In the genomic region with DNA sequence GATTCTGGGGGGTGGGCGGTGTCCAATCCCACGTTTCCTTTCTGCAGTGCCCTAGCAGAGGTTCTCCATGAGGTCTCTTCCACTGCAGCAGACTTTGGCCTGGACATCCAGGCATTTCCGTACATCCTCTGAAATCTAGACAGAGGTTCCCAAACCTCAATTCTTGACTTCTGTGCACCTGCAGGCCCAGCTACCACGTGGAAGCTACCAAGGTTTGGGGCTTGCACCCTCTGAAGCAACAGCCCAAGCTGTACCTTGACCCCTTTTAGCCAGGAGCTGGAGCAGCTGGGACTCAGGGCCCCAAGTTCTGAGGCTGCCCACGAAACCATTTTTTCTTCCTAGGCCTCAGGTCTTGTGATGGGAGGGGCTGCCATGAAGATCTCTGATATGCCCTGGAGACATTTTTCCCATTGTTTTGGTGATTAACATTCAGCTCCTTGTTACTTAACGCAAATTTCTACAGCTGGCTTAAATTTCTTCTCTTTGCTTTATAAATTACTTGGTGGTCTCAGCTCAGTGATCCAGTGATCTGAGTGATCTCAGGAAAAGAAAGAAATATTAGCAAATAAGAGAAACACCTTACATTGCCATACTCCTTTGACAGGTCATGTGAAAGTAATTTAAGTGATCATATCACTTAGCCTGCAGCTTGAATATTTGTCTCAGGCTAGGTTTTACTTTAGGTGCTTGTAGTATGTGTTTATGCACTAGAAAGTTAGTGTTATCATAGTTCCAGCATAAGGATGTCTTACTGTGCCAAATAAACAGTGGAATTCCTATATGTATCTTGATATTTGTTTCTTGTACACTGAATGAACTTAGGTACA, we compare ENCODE assay signal across 11 cellular contexts. TPM values are rescaled to one million over a fixed set of nuclear protein-coding genes. Genes with fewer than 3 reads are reported as not detected.
DNase-seq lines count a peak whose midpoint lies in the region; ATAC-seq and TF ChIP-seq lines count a peak whose summit lies in the region.
"Had no signal": no experiment of that assay in that cellular context is flagged by ENCODE, and none has a peak within 500 bp of the region (broad histone marks: within the 10 kb centered on the region; RNA-seq: fewer than 3 reads in every experiment).

No MANE protein-coding gene starts in this region.

- TF ChIP-seq CTCF in PC-3 (conservative IDR thresholded peaks at IDR 0.05; ENCODE audit: low read depth, low read length) = no peak
- TF ChIP-seq CTCF in MM.1S (IDR thresholded peaks at IDR 0.05; ENCODE audit: low read length) = no peak

- no peak overlapping the region for H4K91ac ChIP-seq in mesenchymal stem cell (ENCODE audit: low read length)

- H2BK12ac ChIP-seq in mesenchymal stem cell (ENCODE audit: low read length in 2 of 2) = no peak overlapping the region

- POLR2A ChIA-PET in PC-3 (lab: Charles Lee; ENCODE audit: unreplicated experiment) = interaction anchor here (0.6 kb wide), 1 partner anchor 53 kb away, joined by 6 read pairs; no protein-coding TSS in a partner anchor

- no TSS peak for BruUV-seq in PC-3 (replicated peaks; lab: Mats Ljungman, UMichigan)

- no peak overlapping the region for H3K18ac ChIP-seq in mesenchymal stem cell (ENCODE audit: low read depth in 1 of 2, low read length in 2 of 2)

- H2BK5ac ChIP-seq in mesenchymal stem cell (ENCODE audit: low read depth, low read length, poor library complexity, severe bottlenecking) = no peak overlapping the region

- no peaks in the 10 kb centered on the region for H3K36me3 ChIP-seq in ACC112 (ENCODE audit: insufficient read depth, low read length)
- H3K36me3 ChIP-seq in PC-3 (ENCODE audit: low read depth, low read length) = no peaks in the 10 kb centered on the region
- peaks cover 0 to 5% of the 10 kb centered on the region in 2 experiments for H3K36me3 ChIP-seq in mesenchymal stem cell (ENCODE audit: control insufficient read depth in 1 of 2, insufficient read depth in 2 of 2, low read depth in 1 of 2, low read length in 2 of 2)
- no peaks in the 10 kb centered on the region for H3K36me3 ChIP-seq in MM.1S (replicated peaks; ENCODE audit: insufficient read depth, low read length)
- H3K36me3 ChIP-seq: BE2C had no signal

- WGBS in mesenchymal stem cell = 96% methylated on average over 5 of the region's 6 CpGs

- H3K79me1 ChIP-seq in mesenchymal stem cell (replicated peaks; ENCODE audit: low read length, poor library complexity, severe bottlenecking) = peaks cover 14% of the 10 kb centered on the region

- CTCF ChIA-PET in PC-3 (lab: Charles Lee) = no interaction called here

- H3K9me3 ChIP-seq in PC-3 (ENCODE audit: low read length) (no peaks in the 10 kb centered on the region), mesenchymal stem cell (ENCODE audit: control insufficient read depth, low read length) (no peaks in the 10 kb centered on the region), MM.1S (replicated peaks; ENCODE audit: insufficient read depth, low read length) (no peaks in the 10 kb centered on the region)
- H3K9me3 ChIP-seq: BE2C, mucosa of descending colon had no signal

- H3K23ac ChIP-seq in mesenchymal stem cell (ENCODE audit: low read length in 2 of 2) = no peak overlapping the region

- H3F3A ChIP-seq in PC-3 (ENCODE audit: low read length, unreplicated experiment) (peaks cover 7% of the 10 kb centered on the region), MM.1S (ENCODE audit: insufficient read depth, low read length) (no peaks in the 10 kb centered on the region)

- H3K79me2 ChIP-seq in ACC112 (ENCODE audit: control insufficient read depth, insufficient read depth, low read length, unreplicated experiment) = peaks cover 65% of the 10 kb centered on the region
- H3K79me2 ChIP-seq in PC-3 (ENCODE audit: low read length) = peaks cover 44% of the 10 kb centered on the region
- peaks cover 39% of the 10 kb centered on the region for H3K79me2 ChIP-seq in MM.1S (ENCODE audit: low read length)

- no peak overlapping the region for H2BK15ac ChIP-seq in mesenchymal stem cell (ENCODE audit: low read depth, poor library complexity, severe bottlenecking)

- H2AK5ac ChIP-seq in mesenchymal stem cell (ENCODE audit: low read length, severe bottlenecking) = peak overlapping the region; percentile 26

- H3K27me3 ChIP-seq in ACC112 (ENCODE audit: insufficient read depth, low read length) (no peaks in the 10 kb centered on the region), PC-3 (ENCODE audit: low read length) (no peaks in the 10 kb centered on the region), mesenchymal stem cell (ENCODE audit: control insufficient read depth in 1 of 2, insufficient read depth in 1 of 2, low read length in 2 of 2) (no peaks in the 10 kb centered on the region), MM.1S (replicated peaks; ENCODE audit: insufficient read depth, low read length) (no peaks in the 10 kb centered on the region)
- H3K27me3 ChIP-seq: BE2C had no signal

- no peak overlapping the region for H3K14ac ChIP-seq in mesenchymal stem cell (ENCODE audit: low read length in 2 of 2)

- H2AFZ ChIP-seq in ACC112 (ENCODE audit: low read length, unreplicated experiment) = no peak overlapping the region
- no peak overlapping the region for H2AFZ ChIP-seq in PC-3 (ENCODE audit: low read length)
- no peak overlapping the region for H2AFZ ChIP-seq in mesenchymal stem cell (ENCODE audit: low read depth, low read length)
- no peak overlapping the region for H2AFZ ChIP-seq in MM.1S (ENCODE audit: low read length)

- H2BK120ac ChIP-seq in mesenchymal stem cell (ENCODE audit: low read depth, low read length) = no peak overlapping the region

- H3K4me3 ChIP-seq in ACC112 (ENCODE audit: low read depth, low read length) (no peak overlapping the region), PC-3 (ENCODE audit: low read length) (no peak overlapping the region), mesenchymal stem cell (ENCODE audit: insufficient read depth in 1 of 2, low read depth in 1 of 2, low read length in 2 of 2) (no peak overlapping the region), MM.1S (ENCODE audit: low read length) (no peak overlapping the region)
- H3K4me3 ChIP-seq: mucosa of descending colon had no signal

- no peak overlapping the region for H3K9ac ChIP-seq in PC-3 (ENCODE audit: low read length)
- no peak overlapping the region for H3K9ac ChIP-seq in mesenchymal stem cell (ENCODE audit: low read length)
- H3K9ac ChIP-seq in MM.1S (ENCODE audit: low read length) = no peak overlapping the region

- DNase-seq in PC-3 (no peak), mesenchymal stem cell (no peak), NCI-H510A (lab: John Stamatoyannopoulos, UW) (no peak), MM.1S (no peak)
- DNase-seq: activated naive CD8-positive, alpha-beta T cell treated with anti-CD3 and anti-CD28 coated beads, Interleukin-2, amount 50 U/mL, for 24 hours; BE2C; stimulated activated CD4-positive, alpha-beta T cell treated with anti-CD3 and anti-CD28 coated beads, Interleukin-4, amount 100 ng/mL, for 24 hours had no signal

- no peak overlapping the region for H4K8ac ChIP-seq in mesenchymal stem cell (ENCODE audit: low read length)

- H3K4ac ChIP-seq in mesenchymal stem cell (ENCODE audit: low read depth in 1 of 2, low read length in 2 of 2) = no peak overlapping the region

- H3K27ac ChIP-seq in ACC112 (ENCODE audit: low read depth, low read length) (peak overlapping the region; percentile 89), PC-3 (ENCODE audit: low read length) (peak overlapping the region; percentile 5; the same call in 1 of the 2 replicates), mesenchymal stem cell (ENCODE audit: low read length, poor library complexity, severe bottlenecking) (peak overlapping the region; percentile 46), MM.1S (ENCODE audit: low read length) (no peak overlapping the region)
- H3K27ac ChIP-seq: VCaP had no signal

- H3K9me2 ChIP-seq in PC-3 (replicated peaks; ENCODE audit: low read length) (no peaks in the 10 kb centered on the region), MM.1S (replicated peaks; ENCODE audit: insufficient read depth, low read length) (no peaks in the 10 kb centered on the region)

- peaks cover 42% of the 10 kb centered on the region for H3K4me1 ChIP-seq in ACC112 (ENCODE audit: control insufficient read depth, insufficient read depth, low read length, unreplicated experiment)
- H3K4me1 ChIP-seq in PC-3 (ENCODE audit: insufficient read depth, low read length) = peaks cover 29% of the 10 kb centered on the region
- peaks cover 16% of the 10 kb centered on the region for H3K4me1 ChIP-seq in mesenchymal stem cell (ENCODE audit: control insufficient read depth, insufficient read depth, low read depth, low read length)
- H3K4me1 ChIP-seq in MM.1S (ENCODE audit: low read length) = peaks cover 17% of the 10 kb centered on the region

- no peaks in the 10 kb centered on the region for H4K20me1 ChIP-seq in PC-3 (ENCODE audit: low read length)
- H4K20me1 ChIP-seq in MM.1S (ENCODE audit: insufficient read depth, low read length) = no peaks in the 10 kb centered on the region

- intact Hi-C loops in PC-3 (cut with micrococcal nuclease) = loop anchor here (5.0 kb wide), 1 partner anchor 49 kb away; the partner anchor contains the start of genes HAUS2 and LRRC57

- no peak for ATAC-seq in PC-3
- ATAC-seq in HG03159 (IDR thresholded peaks at IDR 0.05; ENCODE audit: unreplicated experiment) = no peak
- ATAC-seq: activated naive CD8-positive, alpha-beta T cell treated with anti-CD3 and anti-CD28 coated beads, Interleukin-2, amount 50 U/mL, for 24 hours had no signal

- H3K4me2 ChIP-seq in PC-3 (ENCODE audit: low read length) (peak overlapping the region; percentile 15; the same call in 1 of the 2 replicates), mesenchymal stem cell (ENCODE audit: low read length, poor library complexity, severe bottlenecking) (no peak overlapping the region), MM.1S (ENCODE audit: low read depth, low read length) (no peak overlapping the region)

RNA-seq across cellular contexts. Expression of gene SNAP23, which starts 3.0 kb away (rescaled TPM):
- total RNA-seq in PC-3 (2014; rRNA removed) = 40.2 and 45.1 TPM in 2 replicates
- 52.7 TPM for polyA plus RNA-seq in mesenchymal stem cell (2013, experiment 1 of 2)
- polyA plus RNA-seq in mesenchymal stem cell (2013, experiment 2 of 2) = 52.4 TPM

RNA-seq across cellular contexts. Expression of gene ZNF106, which starts 7.5 kb away (rescaled TPM):
- 25.6 and 26.8 TPM in 2 replicates for total RNA-seq in PC-3 (2014; rRNA removed)
- polyA plus RNA-seq in mesenchymal stem cell (2013, experiment 1 of 2) = 31.4 TPM
- 30.0 TPM for polyA plus RNA-seq in mesenchymal stem cell (2013, experiment 2 of 2)

RNA-seq across cellular contexts. Expression of gene LRRC57, which starts 50.2 kb away (rescaled TPM):
- total RNA-seq in PC-3 (2014; rRNA removed) = 9.1 and 19.0 TPM in 2 replicates
- polyA plus RNA-seq in mesenchymal stem cell (2013, experiment 1 of 2) = 10.9 TPM
- 11.1 TPM for polyA plus RNA-seq in mesenchymal stem cell (2013, experiment 2 of 2)

RNA-seq across cellular contexts. Expression of gene HAUS2, which starts 50.2 kb away (rescaled TPM):
- 36.5 and 44.1 TPM in 2 replicates for total RNA-seq in PC-3 (2014; rRNA removed)
- 14.6 TPM for polyA plus RNA-seq in mesenchymal stem cell (2013, experiment 1 of 2)
- 14.3 TPM for polyA plus RNA-seq in mesenchymal stem cell (2013, experiment 2 of 2)
